Comparison of ENCODE assay signal across 18 cellular contexts in genomic region chr17:82890339-82890730, GRCh38. TPM values are rescaled to one million over a fixed set of nuclear protein-coding genes. Genes with fewer than 3 reads are reported as not detected.
A peak's percentile ranks its signal among the peaks of the same experiment; 100 is the strongest.
DNase-seq lines count a peak whose midpoint lies in the region; ATAC-seq, FAIRE-seq and TF ChIP-seq lines count a peak whose summit lies in the region.
"Had no signal": no experiment of that assay in that cellular context is flagged by ENCODE, and none has a peak within 500 bp of the region (broad histone marks: within the 10 kb centered on the region; RNA-seq: fewer than 3 reads in every experiment).

No MANE protein-coding gene starts in this region.

- no peak for TF ChIP-seq POLR2A in esophagus squamous epithelium (IDR thresholded peaks at IDR 0.05)

- H3K27me3 ChIP-seq in esophagus squamous epithelium (no peaks in the 10 kb centered on the region), psoas muscle (ENCODE audit: insufficient read depth in 3 of 3, low read length in 2 of 3) (no peaks in the 10 kb centered on the region)
- H3K27me3 ChIP-seq: MG63 had no signal

- no peak for FAIRE-seq in RCC 7860 (lab: Jason Lieb, UNC)
- FAIRE-seq: small intestine had no signal

- H3K36me3 ChIP-seq in esophagus squamous epithelium (peaks cover 0 to 43% (median 5%) of the 10 kb centered on the region in 3 donors), psoas muscle (ENCODE audit: insufficient read depth in 1 of 2, low read depth in 1 of 2) (no peaks in the 10 kb centered on the region)

- no peaks in the 10 kb centered on the region for H3K9me3 ChIP-seq in esophagus squamous epithelium
- H3K9me3 ChIP-seq in psoas muscle = no peaks in the 10 kb centered on the region
- H3K9me3 ChIP-seq: MG63 had no signal

- intact Hi-C loops in esophagus squamous epithelium (cut with DNase I) (no loop called here), psoas muscle (cut with DNase I) (no loop called here)

- ATAC-seq in psoas muscle (no peak), GM18502 (IDR thresholded peaks at IDR 0.05; ENCODE audit: poor library complexity, unreplicated experiment) (no peak)
- ATAC-seq: stimulated activated naive CD8-positive, alpha-beta T cell treated with anti-CD3 and anti-CD28 coated beads, Interleukin-15, amount 100 ng/mL, for 72 hours; T-cell had no signal

- H3K27ac ChIP-seq in C4-2B = peak overlapping the region; percentile 99
- peak overlapping the region; percentile 86 to 95 (median 88) for H3K27ac ChIP-seq in esophagus squamous epithelium
- peak overlapping the region; percentile 71 for H3K27ac ChIP-seq in psoas muscle

- H3K4me3 ChIP-seq in LNCaP clone FGC (ENCODE audit: low read depth, low read length) (peak overlapping the region; percentile 32; the same call in 1 of the 2 replicates), esophagus squamous epithelium (no peak overlapping the region), psoas muscle (no peak overlapping the region)
- H3K4me3 ChIP-seq: MG63 had no signal

- DNase-seq in LNCaP clone FGC (ENCODE audit: low read depth) (no peak), esophagus squamous epithelium (lab: John Stamatoyannopoulos, UW) (no peak), psoas muscle (peak in 1 of 2 donors; percentile 66), RCC 7860 (ENCODE audit: low spot score) (no peak), ureter (ENCODE audit: low spot score) (no peak)
- DNase-seq in activated T-cell treated with anti-CD3 and anti-CD28 coated beads, Interleukin-2, amount 50 U/mL, for 1 hour = no peak
- DNase-seq: activated CD4-positive, CD25-positive, alpha-beta regulatory T cell treated with anti-CD3 and anti-CD28 coated beads, Interleukin-2, amount 50 U/mL, for 72 hours; activated naive CD8-positive, alpha-beta T cell treated with anti-CD3 and anti-CD28 coated beads, Interleukin-2, amount 10 ng/mL, durations not matched to agents 7 days and 5 days; DMS79 treated with DMSO at 0.1 percent for 48 hours; head of caudate nucleus; MG63; NCI-H2029 treated with DMSO at 0.1 percent for 48 hours; NCI-H526 treated with DMSO at 0.1 percent for 48 hours; small intestine; stimulated activated naive CD8-positive, alpha-beta T cell treated with anti-CD3 and anti-CD28 coated beads, Interleukin-15, amount 100 ng/mL, for 72 hours; T-cell had no signal

- TF ChIP-seq CTCF in C4-2B (conservative IDR thresholded peaks at IDR 0.05) (no peak), LNCaP clone FGC (IDR thresholded peaks at IDR 0.05; ENCODE audit: control insufficient read depth, extremely low read depth, insufficient read depth) (no peak), esophagus squamous epithelium (IDR thresholded peaks at IDR 0.05) (no peak), psoas muscle (IDR thresholded peaks at IDR 0.05) (no peak)

- H3K4me1 ChIP-seq in esophagus squamous epithelium (peaks cover 30 to 80% (median 39%) of the 10 kb centered on the region in 3 donors), psoas muscle (peaks cover 16% of the 10 kb centered on the region)

- 92 to 96% methylated on average over 12 to 13 of the region's 18 CpGs for WGBS in esophagus squamous epithelium, 2 donors
- WGBS in psoas muscle, 3 donors = 76 to 83% (median 78%) methylated on average over 18 of the region's 18 CpGs

RNA-seq across cellular contexts. Expression of gene ZNF750, which starts 50.5 kb away (rescaled TPM):
- total RNA-seq in esophagus squamous epithelium = 100 to 1,000 TPM in 2 of 4 donors, 10 to 100 TPM in 2; 55.4 to 253 (median 96.8) TPM
- 1 to 10 TPM in 3 of 4 donors, not detected in 1; 1.8 to 6.3 (median 2.7) TPM for total RNA-seq in psoas muscle
- 1 to 10 TPM in 2 of 3 donors, under 1 TPM in 1; 0.79 to 5.1 (median 1.4) TPM for polyA plus RNA-seq in psoas muscle
- 19.3 TPM for total RNA-seq in ureter
- total RNA-seq: activated naive CD8-positive, alpha-beta T cell treated with anti-CD3 and anti-CD28 coated beads, Interleukin-2, amount 10 ng/mL, durations not matched to agents 7 days and 5 days; T-cell had no signal
